In the genomic region with DNA sequence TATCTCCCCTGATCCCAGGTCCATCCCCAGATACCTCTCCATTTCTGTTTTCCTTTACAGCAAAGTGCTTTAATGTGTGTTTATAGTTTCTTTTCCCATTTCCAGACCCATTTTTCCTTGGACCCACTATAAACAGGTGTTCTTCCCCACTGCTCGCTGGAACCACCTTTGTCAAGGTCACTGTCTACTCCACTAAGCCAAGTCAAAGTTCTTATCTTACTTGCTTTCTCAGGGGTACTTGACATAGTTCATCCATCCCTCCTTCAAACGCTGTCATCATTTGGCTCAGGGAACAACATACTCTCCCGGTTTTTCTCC, we compare ENCODE assay signal across 16 cellular contexts. TPM values are rescaled to one million over a fixed set of nuclear protein-coding genes. Genes with fewer than 3 reads are reported as not detected.
DNase-seq lines count a peak whose midpoint lies in the region; ATAC-seq and TF ChIP-seq lines count a peak whose summit lies in the region.
"Had no signal": no experiment of that assay in that cellular context is flagged by ENCODE, and none has a peak within 500 bp of the region (broad histone marks: within the 10 kb centered on the region; RNA-seq: fewer than 3 reads in every experiment).

No MANE protein-coding gene starts in this region.

- DNase-seq in Caco-2 (no peak), MG63 (no peak)
- no peak for DNase-seq in activated naive CD8-positive, alpha-beta T cell treated with anti-CD3 and anti-CD28 coated beads for 36 hours
- no peak for DNase-seq in natural killer cell treated with Interleukin-12 subunit alpha and Interleukin-12 subunit beta and Interleukin-15 and Interleukin-18, amount 100 ng/mL, for 72 hours (ENCODE audit: low spot score)
- DNase-seq in effector CD4-positive, alpha-beta T cell: no peak
- DNase-seq: GF-D8, GOT3, head of caudate nucleus, NCI-H1694 treated with DMSO at 0.1 percent for 48 hours, NCI-H526 treated with DMSO at 0.1 percent for 48 hours had no signal

- peaks cover 38% of the 10 kb centered on the region for H3K4me1 Mint-ChIP-seq in Caco-2 (ENCODE audit: low read depth, unreplicated experiment)
- H3K4me1 Mint-ChIP-seq in activated naive CD8-positive, alpha-beta T cell treated with anti-CD3 and anti-CD28 coated beads for 36 hours: peaks cover 87% of the 10 kb centered on the region
- H3K4me1 Mint-ChIP-seq in natural killer cell treated with Interleukin-12 subunit alpha and Interleukin-12 subunit beta and Interleukin-15 and Interleukin-18, amount 100 ng/mL, for 72 hours (ENCODE audit: low read depth in 2 of 2): peaks cover 71 to 78% of the 10 kb centered on the region in 2 donors

- no peaks in the 10 kb centered on the region for H3K9me3 Mint-ChIP-seq in Caco-2 (ENCODE audit: unreplicated experiment)
- H3K9me3 Mint-ChIP-seq in activated naive CD8-positive, alpha-beta T cell treated with anti-CD3 and anti-CD28 coated beads for 36 hours: no peaks in the 10 kb centered on the region
- H3K9me3 Mint-ChIP-seq in natural killer cell treated with Interleukin-12 subunit alpha and Interleukin-12 subunit beta and Interleukin-15 and Interleukin-18, amount 100 ng/mL, for 72 hours: peaks cover 5% of the 10 kb centered on the region
- H3K9me3 Mint-ChIP-seq: nephron had no signal

- CTCF ChIA-PET in Caco-2 (lab: Charles Lee): no interaction called here

- no TSS peak for BruUV-seq in Caco-2 (replicated peaks; lab: Mats Ljungman, UMichigan)

- H3K27ac Mint-ChIP-seq in Caco-2 (ENCODE audit: unreplicated experiment): peak overlapping the region; percentile 64
- H3K27ac Mint-ChIP-seq in activated naive CD8-positive, alpha-beta T cell treated with anti-CD3 and anti-CD28 coated beads for 36 hours: peak overlapping the region; percentile 94
- H3K27ac Mint-ChIP-seq in natural killer cell treated with Interleukin-12 subunit alpha and Interleukin-12 subunit beta and Interleukin-15 and Interleukin-18, amount 100 ng/mL, for 72 hours: peak overlapping the region; percentile 83 to 95

- no peak for TF ChIP-seq CTCF in Caco-2 (IDR thresholded peaks at IDR 0.05; ENCODE audit: insufficient read depth in 1 of 2, low read depth in 1 of 2, low read length in 1 of 2, severe bottlenecking in 1 of 2, unreplicated experiment in 1 of 2)

- H3K4me3 ChIP-seq in Caco-2 (ENCODE audit: low read depth, low read length) (no peak overlapping the region), MG63 (no peak overlapping the region)
- H3K4me3 ChIP-seq: K562, vagina had no signal

- H3K36me3 ChIP-seq in Caco-2 (ENCODE audit: control insufficient read depth, insufficient read depth, low read length): no peaks in the 10 kb centered on the region
- H3K36me3 ChIP-seq in MG63: no peaks in the 10 kb centered on the region
- H3K36me3 ChIP-seq: vagina had no signal

- H3K9me3 ChIP-seq in Caco-2 (no peaks in the 10 kb centered on the region), MG63 (no peaks in the 10 kb centered on the region)
- H3K9me3 ChIP-seq: vagina had no signal

- POLR2A ChIA-PET in Caco-2 (lab: Charles Lee): no interaction called here

- intact Hi-C loops in Caco-2 (cut with micrococcal nuclease; ENCODE audit: unreplicated experiment): no loop called here

- H3K27me3 ChIP-seq in Caco-2 (replicated peaks; ENCODE audit: control insufficient read depth, insufficient read depth, low read length) (no peaks in the 10 kb centered on the region), MG63 (peaks cover 6% of the 10 kb centered on the region)
- H3K27me3 ChIP-seq: vagina had no signal

- H3K4me1 ChIP-seq in Caco-2: peaks cover 45% of the 10 kb centered on the region
- H3K4me1 ChIP-seq: vagina had no signal

- no peaks in the 10 kb centered on the region for H3K36me3 Mint-ChIP-seq in Caco-2 (ENCODE audit: insufficient read depth, unreplicated experiment)
- peaks cover 80% of the 10 kb centered on the region for H3K36me3 Mint-ChIP-seq in activated naive CD8-positive, alpha-beta T cell treated with anti-CD3 and anti-CD28 coated beads for 36 hours
- peaks cover 19% of the 10 kb centered on the region for H3K36me3 Mint-ChIP-seq in natural killer cell treated with Interleukin-12 subunit alpha and Interleukin-12 subunit beta and Interleukin-15 and Interleukin-18, amount 100 ng/mL, for 72 hours

- peak; percentile 13 for ATAC-seq in GM18867 (IDR thresholded peaks at IDR 0.05; ENCODE audit: unreplicated experiment)
- ATAC-seq in natural killer cell treated with Interleukin-12 subunit alpha and Interleukin-12 subunit beta and Interleukin-15 and Interleukin-18, amount 100 ng/mL, for 72 hours: no peak
- ATAC-seq in HG03025 (IDR thresholded peaks at IDR 0.05; ENCODE audit: low FRiP score, unreplicated experiment): no peak
- ATAC-seq: K562 had no signal

- peak overlapping the region; percentile 27 for H3K4me3 Mint-ChIP-seq in Caco-2 (ENCODE audit: unreplicated experiment)
- peak overlapping the region; percentile 67 for H3K4me3 Mint-ChIP-seq in activated naive CD8-positive, alpha-beta T cell treated with anti-CD3 and anti-CD28 coated beads for 36 hours
- H3K4me3 Mint-ChIP-seq in natural killer cell treated with Interleukin-12 subunit alpha and Interleukin-12 subunit beta and Interleukin-15 and Interleukin-18, amount 100 ng/mL, for 72 hours: peak overlapping the region; percentile 76
- H3K4me3 Mint-ChIP-seq: nephron had no signal

- H3K27me3 Mint-ChIP-seq in Caco-2 (ENCODE audit: insufficient read depth, unreplicated experiment): no peaks in the 10 kb centered on the region
- no peaks in the 10 kb centered on the region for H3K27me3 Mint-ChIP-seq in activated naive CD8-positive, alpha-beta T cell treated with anti-CD3 and anti-CD28 coated beads for 36 hours
- H3K27me3 Mint-ChIP-seq in natural killer cell treated with Interleukin-12 subunit alpha and Interleukin-12 subunit beta and Interleukin-15 and Interleukin-18, amount 100 ng/mL, for 72 hours: no peaks in the 10 kb centered on the region

RNA-seq across cellular contexts. Expression of gene SLAMF1, which starts 8.3 kb away (rescaled TPM):
- not detected in 2 replicates for total RNA-seq in Caco-2 (2022)
- 10 to 100 TPM; 39.8 to 41.6 TPM for total RNA-seq in activated naive CD8-positive, alpha-beta T cell treated with anti-CD3 and anti-CD28 coated beads for 36 hours
- 10 to 100 TPM; 52.1 to 86.2 TPM for total RNA-seq in natural killer cell treated with Interleukin-12 subunit alpha and Interleukin-12 subunit beta and Interleukin-15 and Interleukin-18, amount 100 ng/mL, for 72 hours
- total RNA-seq in MG63 (2014; rRNA removed; shearing (Covaris generic); ENCODE audit: low replicate concordance): not detected in 2 replicates

RNA-seq across cellular contexts. Expression of gene CD84, which starts 59.2 kb away (rescaled TPM):
- total RNA-seq in Caco-2 (2022): not detected in 2 replicates
- 10 to 100 TPM; 13.5 to 13.7 TPM for total RNA-seq in activated naive CD8-positive, alpha-beta T cell treated with anti-CD3 and anti-CD28 coated beads for 36 hours
- total RNA-seq in natural killer cell treated with Interleukin-12 subunit alpha and Interleukin-12 subunit beta and Interleukin-15 and Interleukin-18, amount 100 ng/mL, for 72 hours: 10 to 100 TPM in 1 of 2 donors, 1 to 10 TPM in 1; 3.8 to 13.4 TPM
- not detected in 2 replicates for total RNA-seq in MG63 (2014; rRNA removed; shearing (Covaris generic); ENCODE audit: low replicate concordance)
- total RNA-seq: RPMI7951 had no signal

Comparison
In these comparisons a context has a peak if more than half of its experiments do, and no peak if none do; other contexts are left out.
1. RNA of gene SLAMF1, which starts 8.3 kb away (total RNA-seq): 52.1 to 86.2 TPM in natural killer cell treated with Interleukin-12 subunit alpha and Interleukin-12 subunit beta and Interleukin-15 and Interleukin-18, amount 100 ng/mL, for 72 hours and 39.8 to 41.6 TPM in activated naive CD8-positive, alpha-beta T cell treated with anti-CD3 and anti-CD28 coated beads for 36 hours; not detected in Caco-2 and not detected in MG63; every median in the first group is over 10 times any median in the second.
2. Peak in every context shown above with its lines, with median percentiles within 50 percentile points of each other: H3K27ac Mint-ChIP-seq and H3K4me3 Mint-ChIP-seq.